ENCODE assay signal across 1 cellular context in the genomic region with DNA sequence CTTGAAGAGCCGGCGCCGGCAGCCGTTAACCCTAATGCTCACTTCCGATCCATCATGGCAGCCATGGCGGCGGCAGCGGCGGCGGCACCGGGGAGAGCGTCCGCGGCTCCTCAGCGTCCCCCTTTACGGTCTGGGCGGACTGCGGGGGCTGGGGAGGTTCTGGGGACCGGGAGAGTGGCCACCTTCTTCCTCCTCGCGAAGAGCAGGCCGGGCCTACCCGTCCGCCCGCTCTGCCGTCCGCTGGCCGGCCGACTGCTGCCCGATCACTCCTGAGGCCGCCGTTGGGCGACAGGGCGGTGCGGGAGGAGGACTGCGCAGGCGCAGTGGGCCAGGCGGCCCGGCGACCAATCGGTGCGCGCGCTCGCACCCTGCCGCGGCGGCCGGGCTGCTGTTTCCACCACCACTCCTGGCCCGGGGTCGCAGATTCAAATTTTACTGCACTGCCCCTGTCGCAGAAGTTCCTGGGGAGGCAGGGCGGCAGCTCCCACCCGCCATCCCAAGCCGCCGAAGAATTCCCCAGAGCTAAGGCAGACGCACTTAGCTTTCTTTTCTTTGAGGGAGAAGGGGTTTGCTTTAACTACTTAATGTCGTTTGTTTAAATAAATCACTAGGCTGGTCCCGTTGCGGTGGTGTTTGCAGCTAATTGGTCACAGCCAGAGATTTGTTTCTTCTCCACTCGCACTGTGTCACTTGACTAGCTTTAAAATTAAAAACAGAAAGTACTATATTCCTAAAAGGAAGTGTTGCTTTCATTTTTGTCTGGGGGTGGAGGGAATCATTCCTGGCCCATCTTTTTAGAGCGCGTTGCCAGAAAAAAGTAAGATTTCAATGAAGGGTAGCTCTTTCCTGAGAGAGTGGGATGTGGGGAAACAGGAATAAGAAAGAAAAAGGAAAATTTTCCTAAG.
TF ChIP-seq lines count a peak whose summit lies in the region.

A gene (minus strand): TSS at position 290 of the 905 bp plus-strand sequence. CDS start 452 bp downstream, outside the sequence.

TF ChIP-seq in HepG2, 621 proteins besides CTCF, POLR2A, EP300 and RAD21 (continued from another document and continues in another):
- TF ChIP-seq, protein P1, sequence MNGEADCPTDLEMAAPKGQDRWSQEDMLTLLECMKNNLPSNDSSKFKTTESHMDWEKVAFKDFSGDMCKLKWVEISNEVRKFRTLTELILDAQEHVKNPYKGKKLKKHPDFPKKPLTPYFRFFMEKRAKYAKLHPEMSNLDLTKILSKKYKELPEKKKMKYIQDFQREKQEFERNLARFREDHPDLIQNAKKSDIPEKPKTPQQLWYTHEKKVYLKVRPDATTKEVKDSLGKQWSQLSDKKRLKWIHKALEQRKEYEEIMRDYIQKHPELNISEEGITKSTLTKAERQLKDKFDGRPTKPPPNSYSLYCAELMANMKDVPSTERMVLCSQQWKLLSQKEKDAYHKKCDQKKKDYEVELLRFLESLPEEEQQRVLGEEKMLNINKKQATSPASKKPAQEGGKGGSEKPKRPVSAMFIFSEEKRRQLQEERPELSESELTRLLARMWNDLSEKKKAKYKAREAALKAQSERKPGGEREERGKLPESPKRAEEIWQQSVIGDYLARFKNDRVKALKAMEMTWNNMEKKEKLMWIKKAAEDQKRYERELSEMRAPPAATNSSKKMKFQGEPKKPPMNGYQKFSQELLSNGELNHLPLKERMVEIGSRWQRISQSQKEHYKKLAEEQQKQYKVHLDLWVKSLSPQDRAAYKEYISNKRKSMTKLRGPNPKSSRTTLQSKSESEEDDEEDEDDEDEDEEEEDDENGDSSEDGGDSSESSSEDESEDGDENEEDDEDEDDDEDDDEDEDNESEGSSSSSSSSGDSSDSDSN (CRISPR knock-in tag; IDR thresholded peaks at IDR 0.05), result no peak
- TF ChIP-seq RORA (CRISPR knock-in tag; IDR thresholded peaks at IDR 0.05), result no peak
- peak; percentile 47; the same call in 1 of the 2 replicates for TF ChIP-seq ZNF430 (CRISPR knock-in tag; IDR thresholded peaks at IDR 0.05)
- no peak for TF ChIP-seq MATR3 (CRISPR knock-in tag; IDR thresholded peaks at IDR 0.05)
- peak; percentile 84 for TF ChIP-seq AGO2 (optimal IDR thresholded peaks at IDR 0.05; ENCODE audit: low read depth, low read length)
- no peak for TF ChIP-seq ZNF615 (CRISPR knock-in tag; IDR thresholded peaks at IDR 0.05; ENCODE audit: borderline replicate concordance)
- no peak for TF ChIP-seq SRF (IDR thresholded peaks at IDR 0.05; ENCODE audit: low read depth, low read length)
- no peak for TF ChIP-seq ZNF550 (CRISPR knock-in tag; IDR thresholded peaks at IDR 0.05; ENCODE audit: borderline replicate concordance)
- no peak; the same call in 1 of the 2 replicates for TF ChIP-seq KDM3A (CRISPR knock-in tag; IDR thresholded peaks at IDR 0.05; ENCODE audit: low read depth)
- TF ChIP-seq, protein P2, sequence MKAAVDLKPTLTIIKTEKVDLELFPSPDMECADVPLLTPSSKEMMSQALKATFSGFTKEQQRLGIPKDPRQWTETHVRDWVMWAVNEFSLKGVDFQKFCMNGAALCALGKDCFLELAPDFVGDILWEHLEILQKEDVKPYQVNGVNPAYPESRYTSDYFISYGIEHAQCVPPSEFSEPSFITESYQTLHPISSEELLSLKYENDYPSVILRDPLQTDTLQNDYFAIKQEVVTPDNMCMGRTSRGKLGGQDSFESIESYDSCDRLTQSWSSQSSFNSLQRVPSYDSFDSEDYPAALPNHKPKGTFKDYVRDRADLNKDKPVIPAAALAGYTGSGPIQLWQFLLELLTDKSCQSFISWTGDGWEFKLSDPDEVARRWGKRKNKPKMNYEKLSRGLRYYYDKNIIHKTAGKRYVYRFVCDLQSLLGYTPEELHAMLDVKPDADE (CRISPR knock-in tag; IDR thresholded peaks at IDR 0.05), result no peak
- 0 out of 2 replicates have a peak, but pooled peaks have one; percentile 49 for TF ChIP-seq GATA4 (IDR thresholded peaks at IDR 0.05; ENCODE audit: borderline replicate concordance, low read depth)
- TF ChIP-seq, protein P3, sequence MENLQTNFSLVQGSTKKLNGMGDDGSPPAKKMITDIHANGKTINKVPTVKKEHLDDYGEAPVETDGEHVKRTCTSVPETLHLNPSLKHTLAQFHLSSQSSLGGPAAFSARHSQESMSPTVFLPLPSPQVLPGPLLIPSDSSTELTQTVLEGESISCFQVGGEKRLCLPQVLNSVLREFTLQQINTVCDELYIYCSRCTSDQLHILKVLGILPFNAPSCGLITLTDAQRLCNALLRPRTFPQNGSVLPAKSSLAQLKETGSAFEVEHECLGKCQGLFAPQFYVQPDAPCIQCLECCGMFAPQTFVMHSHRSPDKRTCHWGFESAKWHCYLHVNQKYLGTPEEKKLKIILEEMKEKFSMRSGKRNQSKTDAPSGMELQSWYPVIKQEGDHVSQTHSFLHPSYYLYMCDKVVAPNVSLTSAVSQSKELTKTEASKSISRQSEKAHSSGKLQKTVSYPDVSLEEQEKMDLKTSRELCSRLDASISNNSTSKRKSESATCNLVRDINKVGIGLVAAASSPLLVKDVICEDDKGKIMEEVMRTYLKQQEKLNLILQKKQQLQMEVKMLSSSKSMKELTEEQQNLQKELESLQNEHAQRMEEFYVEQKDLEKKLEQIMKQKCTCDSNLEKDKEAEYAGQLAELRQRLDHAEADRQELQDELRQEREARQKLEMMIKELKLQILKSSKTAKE (CRISPR knock-in tag; IDR thresholded peaks at IDR 0.05; ENCODE audit: borderline replicate concordance), result no peak
- peak; percentile 45; the same call in 1 of the 2 replicates for TF ChIP-seq ESRRA (CRISPR knock-in tag; IDR thresholded peaks at IDR 0.05; ENCODE audit: low read depth)
- TF ChIP-seq, protein P4, sequence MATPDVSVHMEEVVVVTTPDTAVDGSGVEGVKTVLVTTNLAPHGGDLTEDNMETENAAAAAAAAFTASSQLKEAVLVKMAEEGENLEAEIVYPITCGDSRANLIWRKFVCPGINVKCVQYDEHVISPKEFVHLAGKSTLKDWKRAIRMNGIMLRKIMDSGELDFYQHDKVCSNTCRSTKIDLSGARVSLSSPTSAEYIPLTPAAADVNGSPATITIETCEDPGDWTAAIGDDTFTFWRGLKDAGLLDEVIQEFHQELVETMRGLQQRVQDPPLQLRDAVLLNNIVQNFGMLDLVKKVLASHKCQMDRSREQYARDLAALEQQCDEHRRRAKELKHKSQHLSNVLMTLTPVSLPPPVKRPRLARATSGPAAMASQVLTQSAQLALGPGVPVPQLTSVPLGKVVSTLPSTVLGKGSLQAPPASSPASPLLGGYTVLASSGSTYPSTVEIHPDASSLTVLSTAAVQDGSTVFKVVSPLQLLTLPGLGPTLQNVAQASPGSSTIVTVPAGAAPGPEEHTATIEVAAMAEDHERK (CRISPR knock-in tag; IDR thresholded peaks at IDR 0.05; ENCODE audit: low read depth), result 0 out of 2 replicates have a peak, but pooled peaks have one; percentile 19
- peak; percentile 32; the same call in 1 of the 2 replicates for TF ChIP-seq ZSCAN20 (CRISPR knock-in tag; IDR thresholded peaks at IDR 0.05; ENCODE audit: borderline replicate concordance)
- TF ChIP-seq, protein P5, sequence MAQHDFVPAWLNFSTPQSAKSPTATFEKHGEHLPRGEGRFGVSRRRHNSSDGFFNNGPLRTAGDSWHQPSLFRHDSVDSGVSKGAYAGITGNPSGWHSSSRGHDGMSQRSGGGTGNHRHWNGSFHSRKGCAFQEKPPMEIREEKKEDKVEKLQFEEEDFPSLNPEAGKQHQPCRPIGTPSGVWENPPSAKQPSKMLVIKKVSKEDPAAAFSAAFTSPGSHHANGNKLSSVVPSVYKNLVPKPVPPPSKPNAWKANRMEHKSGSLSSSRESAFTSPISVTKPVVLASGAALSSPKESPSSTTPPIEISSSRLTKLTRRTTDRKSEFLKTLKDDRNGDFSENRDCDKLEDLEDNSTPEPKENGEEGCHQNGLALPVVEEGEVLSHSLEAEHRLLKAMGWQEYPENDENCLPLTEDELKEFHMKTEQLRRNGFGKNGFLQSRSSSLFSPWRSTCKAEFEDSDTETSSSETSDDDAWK (CRISPR knock-in tag; IDR thresholded peaks at IDR 0.05), result no peak
- no peak; the same call in 1 of the 2 replicates for TF ChIP-seq ZFP41 (CRISPR knock-in tag; IDR thresholded peaks at IDR 0.05; ENCODE audit: borderline replicate concordance)
- TF ChIP-seq YY1 (IDR thresholded peaks at IDR 0.05; ENCODE audit: insufficient read depth, insufficient replicate concordance, low read depth, low read length), result peak; percentile 93
- TF ChIP-seq, protein P6, sequence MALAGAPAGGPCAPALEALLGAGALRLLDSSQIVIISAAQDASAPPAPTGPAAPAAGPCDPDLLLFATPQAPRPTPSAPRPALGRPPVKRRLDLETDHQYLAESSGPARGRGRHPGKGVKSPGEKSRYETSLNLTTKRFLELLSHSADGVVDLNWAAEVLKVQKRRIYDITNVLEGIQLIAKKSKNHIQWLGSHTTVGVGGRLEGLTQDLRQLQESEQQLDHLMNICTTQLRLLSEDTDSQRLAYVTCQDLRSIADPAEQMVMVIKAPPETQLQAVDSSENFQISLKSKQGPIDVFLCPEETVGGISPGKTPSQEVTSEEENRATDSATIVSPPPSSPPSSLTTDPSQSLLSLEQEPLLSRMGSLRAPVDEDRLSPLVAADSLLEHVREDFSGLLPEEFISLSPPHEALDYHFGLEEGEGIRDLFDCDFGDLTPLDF (CRISPR knock-in tag; IDR thresholded peaks at IDR 0.05), result peak; percentile 61; the same call in 1 of the 2 replicates
- TF ChIP-seq, protein P7, sequence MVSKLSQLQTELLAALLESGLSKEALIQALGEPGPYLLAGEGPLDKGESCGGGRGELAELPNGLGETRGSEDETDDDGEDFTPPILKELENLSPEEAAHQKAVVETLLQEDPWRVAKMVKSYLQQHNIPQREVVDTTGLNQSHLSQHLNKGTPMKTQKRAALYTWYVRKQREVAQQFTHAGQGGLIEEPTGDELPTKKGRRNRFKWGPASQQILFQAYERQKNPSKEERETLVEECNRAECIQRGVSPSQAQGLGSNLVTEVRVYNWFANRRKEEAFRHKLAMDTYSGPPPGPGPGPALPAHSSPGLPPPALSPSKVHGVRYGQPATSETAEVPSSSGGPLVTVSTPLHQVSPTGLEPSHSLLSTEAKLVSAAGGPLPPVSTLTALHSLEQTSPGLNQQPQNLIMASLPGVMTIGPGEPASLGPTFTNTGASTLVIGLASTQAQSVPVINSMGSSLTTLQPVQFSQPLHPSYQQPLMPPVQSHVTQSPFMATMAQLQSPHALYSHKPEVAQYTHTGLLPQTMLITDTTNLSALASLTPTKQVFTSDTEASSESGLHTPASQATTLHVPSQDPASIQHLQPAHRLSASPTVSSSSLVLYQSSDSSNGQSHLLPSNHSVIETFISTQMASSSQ (IDR thresholded peaks at IDR 0.05; ENCODE audit: low read depth), result no peak
- TF ChIP-seq, protein P7 (CRISPR knock-in tag; IDR thresholded peaks at IDR 0.05; ENCODE audit: borderline replicate concordance), result no peak
- TF ChIP-seq, protein P8, sequence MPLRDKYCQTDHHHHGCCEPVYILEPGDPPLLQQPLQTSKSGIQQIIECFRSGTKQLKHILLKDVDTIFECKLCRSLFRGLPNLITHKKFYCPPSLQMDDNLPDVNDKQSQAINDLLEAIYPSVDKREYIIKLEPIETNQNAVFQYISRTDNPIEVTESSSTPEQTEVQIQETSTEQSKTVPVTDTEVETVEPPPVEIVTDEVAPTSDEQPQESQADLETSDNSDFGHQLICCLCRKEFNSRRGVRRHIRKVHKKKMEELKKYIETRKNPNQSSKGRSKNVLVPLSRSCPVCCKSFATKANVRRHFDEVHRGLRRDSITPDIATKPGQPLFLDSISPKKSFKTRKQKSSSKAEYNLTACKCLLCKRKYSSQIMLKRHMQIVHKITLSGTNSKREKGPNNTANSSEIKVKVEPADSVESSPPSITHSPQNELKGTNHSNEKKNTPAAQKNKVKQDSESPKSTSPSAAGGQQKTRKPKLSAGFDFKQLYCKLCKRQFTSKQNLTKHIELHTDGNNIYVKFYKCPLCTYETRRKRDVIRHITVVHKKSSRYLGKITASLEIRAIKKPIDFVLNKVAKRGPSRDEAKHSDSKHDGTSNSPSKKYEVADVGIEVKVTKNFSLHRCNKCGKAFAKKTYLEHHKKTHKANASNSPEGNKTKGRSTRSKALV (CRISPR knock-in tag; IDR thresholded peaks at IDR 0.05), result 0 out of 2 replicates have a peak, but pooled peaks have one; percentile 5
- TF ChIP-seq SMAD3 (CRISPR knock-in tag; IDR thresholded peaks at IDR 0.05), result no peak
- TF ChIP-seq, protein P9, sequence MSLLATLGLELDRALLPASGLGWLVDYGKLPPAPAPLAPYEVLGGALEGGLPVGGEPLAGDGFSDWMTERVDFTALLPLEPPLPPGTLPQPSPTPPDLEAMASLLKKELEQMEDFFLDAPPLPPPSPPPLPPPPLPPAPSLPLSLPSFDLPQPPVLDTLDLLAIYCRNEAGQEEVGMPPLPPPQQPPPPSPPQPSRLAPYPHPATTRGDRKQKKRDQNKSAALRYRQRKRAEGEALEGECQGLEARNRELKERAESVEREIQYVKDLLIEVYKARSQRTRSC (CRISPR knock-in tag; IDR thresholded peaks at IDR 0.05; ENCODE audit: low read depth), result no peak
- no peak for TF ChIP-seq JUND (CRISPR knock-in tag; IDR thresholded peaks at IDR 0.05)
- no peak for TF ChIP-seq TCF7 (IDR thresholded peaks at IDR 0.05; ENCODE audit: low read depth)
- TF ChIP-seq SMAD9 (CRISPR knock-in tag; IDR thresholded peaks at IDR 0.05), result no peak
- no peak for TF ChIP-seq MTF1 (CRISPR knock-in tag; IDR thresholded peaks at IDR 0.05)
- TF ChIP-seq ZNF329 (CRISPR knock-in tag; IDR thresholded peaks at IDR 0.05; ENCODE audit: low read depth), result peak; percentile 62; the same call in 1 of the 2 replicates
- peak; percentile 52; the same call in 1 of the 2 replicates for TF ChIP-seq ZNF317 (CRISPR knock-in tag; IDR thresholded peaks at IDR 0.05)
- TF ChIP-seq KLF6 (CRISPR knock-in tag; IDR thresholded peaks at IDR 0.05), result peak; percentile 60; the same call in 1 of the 2 replicates
- no peak for TF ChIP-seq SKI (IDR thresholded peaks at IDR 0.05; ENCODE audit: partially characterized antibody)
- no peak; the same call in 1 of the 2 replicates for TF ChIP-seq ZNF709 (CRISPR knock-in tag; IDR thresholded peaks at IDR 0.05)
